ENCODE assay signal across 8 cellular contexts in the genomic region with DNA sequence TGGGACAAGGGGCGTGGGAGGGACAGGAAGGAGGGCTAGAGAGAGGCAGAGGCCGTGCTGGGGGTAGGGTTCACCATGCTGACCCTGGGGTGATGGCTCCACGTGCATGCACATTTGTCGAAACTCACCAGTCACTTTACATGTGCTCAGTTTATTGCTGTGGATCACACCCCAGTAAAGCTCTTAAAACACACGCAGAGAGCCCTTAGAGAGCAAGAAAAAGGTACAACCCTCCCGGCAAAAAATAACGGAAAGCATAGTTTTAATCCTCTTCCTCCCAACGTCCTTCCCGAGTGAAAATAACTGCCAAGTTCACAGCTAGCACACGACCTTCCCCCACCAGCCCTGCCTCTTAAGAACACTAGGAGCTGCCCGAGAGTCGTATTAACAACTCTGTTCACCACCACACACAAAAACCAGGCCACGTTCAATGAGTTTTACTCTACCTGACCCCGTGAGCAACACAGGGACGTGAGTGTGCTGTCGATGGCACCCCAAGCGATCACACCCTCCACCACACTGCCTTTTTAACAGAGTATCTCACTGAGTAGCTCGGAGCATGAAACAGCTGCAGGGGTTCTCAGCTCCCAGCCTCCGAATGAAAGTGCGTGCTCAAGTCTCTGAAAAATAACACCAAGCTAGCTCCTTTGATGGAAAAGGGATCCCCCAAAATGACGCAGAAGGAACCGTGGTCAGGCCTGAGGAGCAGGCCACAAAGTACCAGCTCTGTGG. TPM values are rescaled to one million over a fixed set of nuclear protein-coding genes. Genes with fewer than 3 reads are reported as not detected.
DNase-seq lines count a peak whose midpoint lies in the region; ATAC-seq lines count a peak whose summit lies in the region.

No MANE protein-coding gene starts in this region.

- H3K9me3 ChIP-seq in mesenchymal stem cell (ENCODE audit: control insufficient read depth, low read length): no peaks in the 10 kb centered on the region

- H3K27ac ChIP-seq in mesenchymal stem cell (ENCODE audit: low read length, poor library complexity, severe bottlenecking): no peak overlapping the region

- no peak overlapping the region for H3K18ac ChIP-seq in mesenchymal stem cell (ENCODE audit: low read depth in 1 of 2, low read length in 2 of 2)

- H2BK15ac ChIP-seq in mesenchymal stem cell (ENCODE audit: low read depth, poor library complexity, severe bottlenecking): peak overlapping the region; percentile 26

- peaks cover 0 to 4% of the 10 kb centered on the region in 2 experiments for H3K36me3 ChIP-seq in mesenchymal stem cell (ENCODE audit: control insufficient read depth in 1 of 2, insufficient read depth in 2 of 2, low read depth in 1 of 2, low read length in 2 of 2)

- peak overlapping the region; percentile 45 for H4K8ac ChIP-seq in mesenchymal stem cell (ENCODE audit: low read length)

- H2BK12ac ChIP-seq in mesenchymal stem cell (ENCODE audit: low read length in 2 of 2): no peak overlapping the region

- H2AK5ac ChIP-seq in mesenchymal stem cell (ENCODE audit: low read length, severe bottlenecking): no peak overlapping the region

- WGBS in mesenchymal stem cell: 52% methylated on average over 22 of the region's 22 CpGs

- peaks cover 31% of the 10 kb centered on the region for H3K4me1 ChIP-seq in mesenchymal stem cell (ENCODE audit: control insufficient read depth, insufficient read depth, low read depth, low read length)

- H2AFZ ChIP-seq in mesenchymal stem cell (ENCODE audit: low read depth, low read length): peak overlapping the region; percentile 10

- no peak overlapping the region for H2BK5ac ChIP-seq in mesenchymal stem cell (ENCODE audit: low read depth, low read length, poor library complexity, severe bottlenecking)

- H3K79me1 ChIP-seq in mesenchymal stem cell (replicated peaks; ENCODE audit: low read length, poor library complexity, severe bottlenecking): peaks cover 55% of the 10 kb centered on the region

- H3K14ac ChIP-seq in mesenchymal stem cell (ENCODE audit: low read length in 2 of 2): peak overlapping the region in 1 of 2 experiments; percentile 76

- H3K4me3 ChIP-seq in Jurkat, Clone E6-1 (ENCODE audit: low read length): no peak overlapping the region
- no peak overlapping the region for H3K4me3 ChIP-seq in mesenchymal stem cell (ENCODE audit: insufficient read depth in 1 of 2, low read depth in 1 of 2, low read length in 2 of 2)

- no peak overlapping the region for H3K4me2 ChIP-seq in mesenchymal stem cell (ENCODE audit: low read length, poor library complexity, severe bottlenecking)

- no peak overlapping the region for H3K4ac ChIP-seq in mesenchymal stem cell (ENCODE audit: low read depth in 1 of 2, low read length in 2 of 2)

- peak overlapping the region; percentile 39 for H3K9ac ChIP-seq in mesenchymal stem cell (ENCODE audit: low read length)

- DNase-seq in AG08396 (ENCODE audit: low spot score): peak; percentile 61
- DNase-seq in Jurkat, Clone E6-1 (ENCODE audit: low read depth, low spot score): peak; percentile 35
- peak; percentile 78 for DNase-seq in cerebellar cortex (ENCODE audit: low spot score)
- peak; percentile 65 for DNase-seq in mesenchymal stem cell
- no peak for DNase-seq in SIG-M5 treated with dmso at 0.1 percent for 504 hours (lab: John Stamatoyannopoulos, UW; ENCODE audit: unreplicated experiment)
- no peak for DNase-seq in SIG-M5 (lab: John Stamatoyannopoulos, UW)

- ATAC-seq in GM19395 (IDR thresholded peaks at IDR 0.05; ENCODE audit: unreplicated experiment): no peak
- ATAC-seq in GM21786 (IDR thresholded peaks at IDR 0.05; ENCODE audit: unreplicated experiment): no peak

- H2BK120ac ChIP-seq in mesenchymal stem cell (ENCODE audit: low read depth, low read length): no peak overlapping the region

- H4K91ac ChIP-seq in mesenchymal stem cell (ENCODE audit: low read length): peak overlapping the region; percentile 18

- no peaks in the 10 kb centered on the region for H3K27me3 ChIP-seq in mesenchymal stem cell (ENCODE audit: control insufficient read depth in 1 of 2, insufficient read depth in 1 of 2, low read length in 2 of 2)

- no peak overlapping the region for H3K23ac ChIP-seq in mesenchymal stem cell (ENCODE audit: low read length in 2 of 2)

RNA-seq across cellular contexts. Expression of a gene that starts 39.7 kb away (rescaled TPM):
- polyA plus RNA-seq in Jurkat, Clone E6-1 (2012; ENCODE audit: insufficient read depth, insufficient read length): 29.5 TPM
- 9.1 TPM for polyA plus RNA-seq in mesenchymal stem cell (2013, experiment 1 of 2)
- 6.2 TPM for polyA plus RNA-seq in mesenchymal stem cell (2013, experiment 2 of 2)

Comparison
In these comparisons a context has a peak if more than half of its experiments do, and no peak if none do; other contexts are left out.
1. DNase-seq: peak in AG08396 (single experiment), Jurkat, Clone E6-1 (single experiment), cerebellar cortex (single experiment) and mesenchymal stem cell (single experiment); none in SIG-M5 treated with dmso at 0.1 percent for 504 hours (single experiment) and SIG-M5 (single experiment).